Comparison of ENCODE assay signal across 2 cellular contexts in genomic region chr7:66303454-66304160, GRCh38.
TF ChIP-seq lines count a peak whose summit lies in the region.

No MANE protein-coding gene starts in this region.

TF ChIP-seq in GM23338, 12 proteins besides CTCF, POLR2A, EP300 and RAD21 (continued from another document):
- TF ChIP-seq ZNF462 (CRISPR knock-in tag; IDR thresholded peaks at IDR 0.05) (no peak), EZH2phosphoT487 (IDR thresholded peaks at IDR 0.05; ENCODE audit: unreplicated experiment) (no peak), NANOG (IDR thresholded peaks at IDR 0.05; ENCODE audit: borderline replicate concordance) (no peak), ETS1 (IDR thresholded peaks at IDR 0.05) (no peak), CREB1 (CRISPR knock-in tag; IDR thresholded peaks at IDR 0.05; ENCODE audit: low read depth) (no peak), POLR2AphosphoS5 (IDR thresholded peaks at IDR 0.05; ENCODE audit: low read depth) (no peak)
TF ChIP-seq in GM23338: peak in this region for 0.

TF ChIP-seq in endothelial cell of umbilical vein, 7 proteins besides CTCF, POLR2A, EP300 and RAD21 (continued from another document):
- no peak for TF ChIP-seq EZH2 (IDR thresholded peaks at IDR 0.05; ENCODE audit: borderline replicate concordance, low read depth, low read length, severe bottlenecking)
- no peak for TF ChIP-seq JUN (IDR thresholded peaks at IDR 0.05; ENCODE audit: borderline replicate concordance, insufficient read depth, insufficient read length, low read depth)
- no peak for TF ChIP-seq GATA2 (IDR thresholded peaks at IDR 0.05; ENCODE audit: insufficient read depth, insufficient read length, low read depth, low read length)
